ENCODE assay signal across 26 cellular contexts in the genomic region with DNA sequence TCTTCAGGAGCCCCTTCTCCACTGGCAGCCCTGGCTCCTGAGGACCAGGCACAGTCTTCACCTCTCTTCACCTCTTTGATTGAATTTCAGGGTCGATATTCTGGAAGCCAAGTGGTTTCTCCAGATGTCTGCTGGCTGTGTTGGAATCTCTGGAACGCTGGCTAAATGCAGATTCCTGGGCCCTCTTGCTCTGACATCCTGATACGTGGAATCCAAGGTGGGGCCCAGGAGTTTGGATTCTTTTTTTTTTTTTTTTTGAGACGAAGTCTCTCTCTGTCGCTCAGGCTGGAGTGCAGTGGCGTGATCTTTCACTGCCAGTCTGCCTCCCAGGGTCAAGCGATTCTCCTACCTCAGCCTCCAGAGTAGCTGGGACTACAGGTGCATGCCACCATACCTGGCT.
"Had no signal": no experiment of that assay in that cellular context is flagged by ENCODE, and none has a peak within 500 bp of the region (broad histone marks: within the 10 kb centered on the region; RNA-seq: fewer than 3 reads in every experiment).

No MANE protein-coding gene starts in this region.

- H3K4me1 ChIP-seq: gastrocnemius medialis, parathyroid adenoma, right lobe of liver had no signal

- H3K9ac ChIP-seq: neural progenitor cell, parathyroid adenoma had no signal

- H3K27me3 ChIP-seq: dorsolateral prefrontal cortex, gastrocnemius medialis, neural progenitor cell, right lobe of liver, stomach, thyroid gland, vagina had no signal

- H3K4me3 ChIP-seq: dorsolateral prefrontal cortex, gastrocnemius medialis, lung, mucosa of descending colon, neural progenitor cell, right lobe of liver, smooth muscle cell, stomach, thyroid gland, vagina had no signal

- H3K4me3 Mint-ChIP-seq: memory B cell; natural killer cell treated with Interleukin-12 subunit alpha and Interleukin-12 subunit beta and Interleukin-15 and Interleukin-18, amount 100 ng/mL, for 72 hours; stimulated activated effector memory CD8-positive, alpha-beta T cell treated with anti-CD3 and anti-CD28 coated beads, Interleukin-12 subunit alpha, Interleukin-12 subunit beta, amount 100 ng/mL, for 72 hours had no signal

- H3K4me2 ChIP-seq: neural progenitor cell, smooth muscle cell had no signal

- H3K27me3 Mint-ChIP-seq: memory B cell; natural killer cell treated with Interleukin-12 subunit alpha and Interleukin-12 subunit beta and Interleukin-15 and Interleukin-18, amount 100 ng/mL, for 72 hours; progenitor cell of endocrine pancreas had no signal

- H3K27ac ChIP-seq: dorsolateral prefrontal cortex, epithelial cell of prostate, gastrocnemius medialis, neural progenitor cell, parathyroid adenoma, right lobe of liver, stomach, thyroid gland, vagina had no signal

- H3K79me2 ChIP-seq: parathyroid adenoma had no signal

- H3K9me3 ChIP-seq: gastrocnemius medialis, mucosa of descending colon, right lobe of liver, stomach, thyroid gland, vagina had no signal

- ATAC-seq: esophagus mucosa; gastrocnemius medialis; mucosa of descending colon; natural killer cell treated with Interleukin-12 subunit alpha and Interleukin-12 subunit beta and Interleukin-15 and Interleukin-18, amount 100 ng/mL, for 72 hours; right lobe of liver; stimulated activated effector memory CD8-positive, alpha-beta T cell treated with anti-CD3 and anti-CD28 coated beads, Interleukin-12 subunit alpha, Interleukin-12 subunit beta, amount 100 ng/mL, for 72 hours had no signal

- H3K36me3 Mint-ChIP-seq: memory B cell; mesothelial cell of epicardium; naive B cell; natural killer cell treated with Interleukin-12 subunit alpha and Interleukin-12 subunit beta and Interleukin-15 and Interleukin-18, amount 100 ng/mL, for 72 hours; neural progenitor cell; stimulated activated effector memory CD8-positive, alpha-beta T cell treated with anti-CD3 and anti-CD28 coated beads, Interleukin-12 subunit alpha, Interleukin-12 subunit beta, amount 100 ng/mL, for 72 hours had no signal

- H3K9me3 Mint-ChIP-seq: memory B cell; mesothelial cell of epicardium; natural killer cell treated with Interleukin-12 subunit alpha and Interleukin-12 subunit beta and Interleukin-15 and Interleukin-18, amount 100 ng/mL, for 72 hours; neural progenitor cell; stimulated activated effector memory CD8-positive, alpha-beta T cell treated with anti-CD3 and anti-CD28 coated beads, Interleukin-12 subunit alpha, Interleukin-12 subunit beta, amount 100 ng/mL, for 72 hours had no signal

- DNase-seq: dorsolateral prefrontal cortex; effector CD4-positive, alpha-beta T cell; gastrocnemius medialis; head of caudate nucleus; mucosa of descending colon; naive B cell; right lobe of liver; stimulated activated CD4-positive, alpha-beta T cell treated with anti-CD3 and anti-CD28 coated beads, Interleukin-12 subunit alpha, Interleukin-12 subunit beta, amount 100 ng/mL, for 4 hours; stimulated activated CD4-positive, alpha-beta T cell treated with anti-CD3 and anti-CD28 coated beads, Interleukin-1b, Interleukin-23, amount 100 ng/mL, for 48 hours; stimulated activated CD4-positive, alpha-beta T cell treated with anti-CD3 and anti-CD28 coated beads, Interleukin-4, amount 100 ng/mL, for 1 hour; stimulated activated naive CD4-positive, alpha-beta T cell treated with Interleukin-2 at 50 U/mL for 16 hours; stomach; thyroid gland; trophoblast cell had no signal

- H3K27ac Mint-ChIP-seq: memory B cell; mesothelial cell of epicardium; natural killer cell treated with Interleukin-12 subunit alpha and Interleukin-12 subunit beta and Interleukin-15 and Interleukin-18, amount 100 ng/mL, for 72 hours; neural progenitor cell; stimulated activated effector memory CD8-positive, alpha-beta T cell treated with anti-CD3 and anti-CD28 coated beads, Interleukin-12 subunit alpha, Interleukin-12 subunit beta, amount 100 ng/mL, for 72 hours had no signal

- H3K36me3 ChIP-seq: gastrocnemius medialis, neural progenitor cell, right lobe of liver, stomach, thyroid gland, vagina had no signal
